ENCODE assay signal across 16 cellular contexts in the genomic region with DNA sequence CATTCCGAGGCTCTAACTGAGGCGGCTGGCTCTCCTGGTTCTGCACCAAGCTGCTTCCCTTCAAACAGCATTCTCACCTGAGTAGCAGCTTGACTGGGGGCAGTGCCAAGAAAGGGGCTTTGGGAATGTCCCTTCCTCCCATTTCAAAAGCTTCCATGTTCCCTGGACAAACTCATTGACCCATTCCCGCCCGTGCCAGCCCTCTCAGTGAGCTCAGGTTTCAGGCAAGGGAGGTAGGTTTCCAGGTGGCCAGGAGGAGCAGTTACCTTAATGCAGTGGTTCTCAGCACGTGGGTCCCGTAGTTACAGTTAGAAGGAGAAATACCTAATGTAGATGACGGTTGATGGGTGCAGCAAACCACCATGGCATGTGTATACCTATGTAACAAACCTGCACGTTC.
DNase-seq lines count a peak whose midpoint lies in the region; ATAC-seq and TF ChIP-seq lines count a peak whose summit lies in the region.
"Had no signal": no experiment of that assay in that cellular context is flagged by ENCODE, and none has a peak within 500 bp of the region (broad histone marks: within the 10 kb centered on the region; RNA-seq: fewer than 3 reads in every experiment).

No MANE protein-coding gene starts in this region.

- POLR2A ChIA-PET in CD8-positive, alpha-beta T cell (lab: Charles Lee) = no interaction called here

- H4K91ac ChIP-seq in H9 (ENCODE audit: insufficient read length, low read depth, low read length) = no peak overlapping the region

- no peak overlapping the region for H2BK12ac ChIP-seq in H9 (ENCODE audit: insufficient read length, low read depth, low read length)

- H3K4me3 ChIP-seq in CD8-positive, alpha-beta T cell (ENCODE audit: low read depth, low read length) = no peak overlapping the region

- H3K9me3 ChIP-seq in H9 (ENCODE audit: control insufficient read depth, low read depth, low read length) = no peaks in the 10 kb centered on the region
- no peaks in the 10 kb centered on the region for H3K9me3 ChIP-seq in CD8-positive, alpha-beta T cell (ENCODE audit: low read length)

- H3K36me3 Mint-ChIP-seq in H9 (ENCODE audit: insufficient read depth in 1 of 3, low read depth in 3 of 3) = no peaks in the 10 kb centered on the region
- H3K36me3 Mint-ChIP-seq in CD8-positive, alpha-beta T cell = no peaks in the 10 kb centered on the region
- H3K36me3 Mint-ChIP-seq: IgD-negative memory B cell had no signal

- CTCF ChIA-PET in CD8-positive, alpha-beta T cell (lab: Charles Lee) = interaction anchor here (0.6 to 0.8 kb wide), 2 partner anchors 13 to 56 kb away, joined by 3 read pairs; no protein-coding TSS in a partner anchor

- 0 out of 5 replicates have a peak, but pooled peaks cover 0 to under 1% of the 10 kb centered on the region in 2 experiments for H3K9me3 Mint-ChIP-seq in H9
- H3K9me3 Mint-ChIP-seq in CD8-positive, alpha-beta T cell = no peaks in the 10 kb centered on the region
- H3K9me3 Mint-ChIP-seq: CD4-positive, alpha-beta T cell; IgD-negative memory B cell; T-helper 1 cell treated with Interleukin-12 subunit alpha and Interleukin-12 subunit beta and Interleukin-4 antibody, amounts not matched to agents 30 μg/mL and 1 μg/mL, for 36 hours had no signal

- no peak overlapping the region for H3K4me3 Mint-ChIP-seq in H9
- H3K4me3 Mint-ChIP-seq in CD8-positive, alpha-beta T cell = no peak overlapping the region
- H3K4me3 Mint-ChIP-seq: B cell; CD4-positive, alpha-beta T cell; IgD-negative memory B cell; T-helper 1 cell treated with Interleukin-12 subunit alpha and Interleukin-12 subunit beta and Interleukin-4 antibody, amounts not matched to agents 30 μg/mL and 1 μg/mL, for 36 hours had no signal

- no peak overlapping the region for H3K9ac ChIP-seq in H9 (ENCODE audit: extremely low read depth, insufficient read length, low read length)

- intact Hi-C loops in CD8-positive, alpha-beta T cell (cut with DNase I, micrococcal nuclease) = no loop called here

- no peak for ATAC-seq in CD8-positive, alpha-beta T cell

- no peak overlapping the region for H2AK5ac ChIP-seq in H9 (ENCODE audit: insufficient read length, low read length)

- no peak overlapping the region for H2AFZ ChIP-seq in H9 (ENCODE audit: low read length)

- in situ Hi-C loops in G401 (cut with HindIII; ENCODE audit: low sequenced_read_pairs) = no loop called here

- no peak overlapping the region; a peak in 1 of 7 replicates for H3K27ac Mint-ChIP-seq in H9
- no peak overlapping the region for H3K27ac Mint-ChIP-seq in CD8-positive, alpha-beta T cell
- H3K27ac Mint-ChIP-seq: B cell; CD4-positive, alpha-beta T cell; IgD-negative memory B cell; T-helper 1 cell treated with Interleukin-12 subunit alpha and Interleukin-12 subunit beta and Interleukin-4 antibody, amounts not matched to agents 30 μg/mL and 1 μg/mL, for 36 hours had no signal

- no peak overlapping the region for H3K56ac ChIP-seq in H9 (ENCODE audit: insufficient read length, low read depth, low read length)

- no peak overlapping the region for H3K18ac ChIP-seq in H9 (ENCODE audit: insufficient read length, low read depth, low read length)

- no peaks in the 10 kb centered on the region for H3K27me3 ChIP-seq in H9 (ENCODE audit: insufficient read depth, low read length)
- no peaks in the 10 kb centered on the region for H3K27me3 ChIP-seq in CD8-positive, alpha-beta T cell (ENCODE audit: insufficient read depth, low read length)

- H4K5ac ChIP-seq in H9 (ENCODE audit: insufficient read length, low read depth, low read length) = no peak overlapping the region

- H3K4me2 ChIP-seq in H9 (ENCODE audit: insufficient read depth, insufficient read length, low read length) = no peak overlapping the region

- no peak overlapping the region for H3K14ac ChIP-seq in H9 (ENCODE audit: insufficient read depth, low read length)

- H3K23me2 ChIP-seq in H9 (ENCODE audit: insufficient read length, low read depth, low read length, poor library complexity, severe bottlenecking) = no peaks in the 10 kb centered on the region

- no peak for TF ChIP-seq CTCF in H9 (conservative IDR thresholded peaks at IDR 0.05)
- TF ChIP-seq CTCF in CD8-positive, alpha-beta T cell (IDR thresholded peaks at IDR 0.05) = no peak

- no peak overlapping the region for H2BK120ac ChIP-seq in H9 (ENCODE audit: low read depth, low read length, poor library complexity, severe bottlenecking)

- H3K79me1 ChIP-seq in H9 (ENCODE audit: insufficient read depth, low read depth, low read length, poor library complexity, severe bottlenecking) = no peaks in the 10 kb centered on the region

- H3K4me1 ChIP-seq in H9 (ENCODE audit: insufficient read depth, low read length) = no peaks in the 10 kb centered on the region; the same call in 1 of the 2 replicates
- H3K4me1 ChIP-seq in CD8-positive, alpha-beta T cell (ENCODE audit: insufficient read depth, low read length) = no peaks in the 10 kb centered on the region

- peak; percentile 54 for DNase-seq in G401 (ENCODE audit: low spot score)
- DNase-seq in H9 = peak; percentile 40
- DNase-seq in NCI-H69 (lab: John Stamatoyannopoulos, UW) = peak; percentile 93
- DNase-seq in left kidney (ENCODE audit: low read depth, low spot score) = peak; percentile 56
- DNase-seq in retina = no peak
- DNase-seq in middle frontal gyrus (ENCODE audit: extremely low spot score, low spot score) = no peak
- DNase-seq in CD8-positive, alpha-beta T cell = no peak
- DNase-seq: CD4-positive, alpha-beta T cell; HCEC 1CT; NCI-H187 treated with DMSO at 0.1 percent for 48 hours; NCI-H226; NCI-H774; SHP77 treated with DMSO at 0.1 percent for 48 hours had no signal

- no peaks in the 10 kb centered on the region for H4K20me1 ChIP-seq in H9 (ENCODE audit: control insufficient read depth, insufficient read depth, insufficient read length)

- peaks cover 7 to 28% of the 10 kb centered on the region in 2 experiments; a peak in 3 of 4 replicates for H3K4me1 Mint-ChIP-seq in H9
- H3K4me1 Mint-ChIP-seq in CD8-positive, alpha-beta T cell (ENCODE audit: low read depth) = no peaks in the 10 kb centered on the region
- H3K4me1 Mint-ChIP-seq: B cell, IgD-negative memory B cell had no signal

- no peak overlapping the region for H3K23ac ChIP-seq in H9 (ENCODE audit: insufficient read length, low read depth, low read length)

- no peak overlapping the region for H3T11ph ChIP-seq in H9 (ENCODE audit: low read length)

- no peaks in the 10 kb centered on the region for H3K79me2 ChIP-seq in H9 (ENCODE audit: insufficient read depth, low read length)

- no peak overlapping the region for H3K4ac ChIP-seq in H9 (ENCODE audit: low read depth, low read length)

- no peaks in the 10 kb centered on the region for H3K36me3 ChIP-seq in CD8-positive, alpha-beta T cell (ENCODE audit: insufficient read depth, low read length)

- no peak overlapping the region for H2BK5ac ChIP-seq in H9 (ENCODE audit: insufficient read length, low read length)

- no peaks in the 10 kb centered on the region; the same call in 1 of the 2 replicates for H3K27me3 Mint-ChIP-seq in H9 (ENCODE audit: low read depth)
- peaks cover 7% of the 10 kb centered on the region for H3K27me3 Mint-ChIP-seq in CD8-positive, alpha-beta T cell (ENCODE audit: low read depth)

- H4K8ac ChIP-seq in H9 (replicated peaks; ENCODE audit: insufficient read length, low read depth, low read length) = no peak overlapping the region

- H2BK20ac ChIP-seq in H9 (ENCODE audit: low read depth, low read length, poor library complexity, severe bottlenecking) = no peak overlapping the region

- WGBS in H9 (ENCODE audit: extremely low coverage, insufficient read length, low lambda C conversion rate) = no CpG with 5 or more reads among the region's 8 CpGs

- no peak overlapping the region for H3K27ac ChIP-seq in H9 (ENCODE audit: insufficient read length, low read depth, low read length)
- no peak overlapping the region for H3K27ac ChIP-seq in CD8-positive, alpha-beta T cell (ENCODE audit: low read depth, low read length)

- H2BK15ac ChIP-seq in H9 (ENCODE audit: low read depth, low read length) = no peak overlapping the region

Comparison
In these comparisons a context has a peak if more than half of its experiments do, and no peak if none do; other contexts are left out.
1. DNase-seq: peak in G401 (single experiment), H9 (single experiment), NCI-H69 (single experiment) and left kidney (single experiment); none in retina (single experiment), middle frontal gyrus (single experiment) and CD8-positive, alpha-beta T cell (0 of 7).